ENCODE assay signal across 1 cellular context in genomic region chr15:75649848-75650247, GRCh38.
TF ChIP-seq lines count a peak whose summit lies in the region.

No MANE protein-coding gene starts in this region.

TF ChIP-seq in K562, 482 proteins besides CTCF, POLR2A, EP300 and RAD21:
- TF ChIP-seq KLF13 (tag; IDR thresholded peaks at IDR 0.05; ENCODE audit: borderline replicate concordance, low read depth), result no peak
- no peak for TF ChIP-seq ESRRB (CRISPR knock-in tag; IDR thresholded peaks at IDR 0.05; ENCODE audit: borderline replicate concordance)
- no peak for TF ChIP-seq ZNF79 (CRISPR knock-in tag; IDR thresholded peaks at IDR 0.05; ENCODE audit: low read depth)
- TF ChIP-seq DDX20 (tag; IDR thresholded peaks at IDR 0.05; ENCODE audit: low read depth), result no peak
- TF ChIP-seq MGA (IDR thresholded peaks at IDR 0.05), result 0 out of 2 replicates have a peak, but pooled peaks have one; percentile 26
- TF ChIP-seq ZNF253 (CRISPR knock-in tag; conservative IDR thresholded peaks at IDR 0.05), result no peak
- TF ChIP-seq CREM (IDR thresholded peaks at IDR 0.05; ENCODE audit: low read depth), result no peak
- TF ChIP-seq CREB3 (tag; conservative IDR thresholded peaks at IDR 0.05; ENCODE audit: low read depth), result no peak
- no peak for TF ChIP-seq ZHX1 (conservative IDR thresholded peaks at IDR 0.05; ENCODE audit: low read length)
- no peak for TF ChIP-seq FOXM1 (IDR thresholded peaks at IDR 0.05; ENCODE audit: low read depth)
- TF ChIP-seq FOXM1 (CRISPR knock-in tag; IDR thresholded peaks at IDR 0.05; ENCODE audit: low read depth), result no peak
- no peak for TF ChIP-seq MEIS2 (IDR thresholded peaks at IDR 0.05; ENCODE audit: partially characterized antibody)
- TF ChIP-seq RNF2 (IDR thresholded peaks at IDR 0.05), result no peak
- no peak for TF ChIP-seq ELF2 (CRISPR knock-in tag; IDR thresholded peaks at IDR 0.05)
- 0 out of 2 replicates have a peak, but pooled peaks have one; percentile 46 for TF ChIP-seq IRF2 (CRISPR knock-in tag; IDR thresholded peaks at IDR 0.05)
- peak in 1 of 2 experiments; percentile 84; a peak in 2 of 4 replicates for TF ChIP-seq MLLT1 (IDR thresholded peaks at IDR 0.05)
- no peak for TF ChIP-seq KLF1 (tag; IDR thresholded peaks at IDR 0.05)
- TF ChIP-seq MITF (IDR thresholded peaks at IDR 0.05), result no peak
- TF ChIP-seq CCAR2 (IDR thresholded peaks at IDR 0.05; ENCODE audit: low read depth, low read length), result no peak
- TF ChIP-seq ZNF165 (CRISPR knock-in tag; IDR thresholded peaks at IDR 0.05; ENCODE audit: borderline replicate concordance), result no peak
- TF ChIP-seq CREBBP (IDR thresholded peaks at IDR 0.05; ENCODE audit: low read depth, low read length), result no peak
